In the genomic region with DNA sequence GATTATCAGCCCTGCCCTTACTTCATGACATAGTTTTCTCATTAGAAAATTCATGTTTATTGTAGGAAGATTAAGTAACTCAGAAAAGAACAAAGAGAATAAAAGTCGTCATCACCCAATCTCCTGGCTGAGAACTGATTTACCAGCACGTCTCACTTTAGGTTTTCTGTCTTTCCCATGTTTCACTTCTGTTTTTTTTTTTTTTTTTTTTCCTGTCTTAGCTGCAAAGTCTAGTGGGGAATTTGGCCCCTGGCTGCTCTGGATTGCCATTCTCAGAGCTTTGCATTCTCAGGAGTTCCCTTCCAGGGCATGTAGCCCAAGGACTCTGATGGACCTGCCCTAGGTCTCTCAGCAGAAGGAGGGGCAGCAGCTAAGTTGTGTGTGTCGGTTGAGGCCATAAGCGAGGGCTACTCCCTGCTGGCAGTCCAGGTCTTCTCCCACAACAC, we compare ENCODE assay signal across 10 cellular contexts. TPM values are rescaled to one million over a fixed set of nuclear protein-coding genes. Genes with fewer than 3 reads are reported as not detected.
DNase-seq lines count a peak whose midpoint lies in the region; ATAC-seq lines count a peak whose summit lies in the region.
"Had no signal": no experiment of that assay in that cellular context is flagged by ENCODE, and none has a peak within 500 bp of the region (broad histone marks: within the 10 kb centered on the region; RNA-seq: fewer than 3 reads in every experiment).

No MANE protein-coding gene starts in this region.

- H3K4me3 ChIP-seq in esophagus (ENCODE audit: low read depth in 1 of 2, low read length in 2 of 2) = no peak overlapping the region
- H3K4me3 ChIP-seq: GM23248 had no signal

- peak overlapping the region; percentile 41 to 82 for H3K27ac ChIP-seq in esophagus (ENCODE audit: low read depth in 2 of 2, low read length in 1 of 2)
- H3K27ac ChIP-seq: GM23248 had no signal

- peaks cover 97% of the 10 kb centered on the region for H3K4me1 Mint-ChIP-seq in activated T-cell treated with anti-CD3 and anti-CD28 coated beads, Interleukin-2, amount 50 U/mL, for 4 hours (ENCODE audit: low read depth)
- peaks cover 83% of the 10 kb centered on the region for H3K4me1 Mint-ChIP-seq in T-helper 17 cell
- H3K4me1 Mint-ChIP-seq in stimulated activated naive B cell treated with anti-CD40 and anti-IgM and Interleukin-4, amounts not matched to agents 10 μg/mL and 1 μg/mL and 100 μg/mL, for 72 hours = peaks cover 78 to 97% of the 10 kb centered on the region in 2 donors

- no peak for DNase-seq in activated T-cell treated with anti-CD3 and anti-CD28 coated beads, Interleukin-2, amount 50 U/mL, for 4 hours
- DNase-seq in activated T-cell treated with anti-CD3 and anti-CD28 coated beads, Interleukin-2, amount 50 U/mL, for 48 hours = no peak
- DNase-seq in T-helper 17 cell = no peak
- DNase-seq in stimulated activated naive B cell treated with anti-CD40 and anti-IgM and Interleukin-4, amounts not matched to agents 10 μg/mL and 1 μg/mL and 100 μg/mL, for 72 hours = no peak
- DNase-seq in nucleus accumbens (lab: John Stamatoyannopoulos, UW) = no peak
- DNase-seq in AG08396 (ENCODE audit: low spot score) = no peak
- DNase-seq: GM23248, NCI-H1694 had no signal

- no peaks in the 10 kb centered on the region for H3K36me3 ChIP-seq in esophagus (ENCODE audit: control insufficient read depth in 2 of 2, insufficient read depth in 2 of 2, low read length in 1 of 2)

- H3K36me3 Mint-ChIP-seq in activated T-cell treated with anti-CD3 and anti-CD28 coated beads, Interleukin-2, amount 50 U/mL, for 4 hours (ENCODE audit: insufficient read depth) = peaks cover 13% of the 10 kb centered on the region
- no peaks in the 10 kb centered on the region for H3K36me3 Mint-ChIP-seq in T-helper 17 cell (ENCODE audit: low read depth)
- H3K36me3 Mint-ChIP-seq in stimulated activated naive B cell treated with anti-CD40 and anti-IgM and Interleukin-4, amounts not matched to agents 10 μg/mL and 1 μg/mL and 100 μg/mL, for 72 hours = peaks cover 16 to 32% of the 10 kb centered on the region in 2 donors

- no peaks in the 10 kb centered on the region for H3K9me3 ChIP-seq in T-helper 17 cell (ENCODE audit: control insufficient read depth, low read length, poor library complexity, severe bottlenecking)
- H3K9me3 ChIP-seq in esophagus (ENCODE audit: control insufficient read depth in 2 of 2, insufficient read depth in 1 of 2, low read depth in 1 of 2, low read length in 1 of 2) = no peaks in the 10 kb centered on the region

- no peaks in the 10 kb centered on the region for H3K27me3 ChIP-seq in esophagus (ENCODE audit: control insufficient read depth in 1 of 2, insufficient read depth in 2 of 2, low read length in 2 of 2)

- no peaks in the 10 kb centered on the region for H3K4me1 ChIP-seq in esophagus (ENCODE audit: control insufficient read depth in 2 of 2, insufficient read depth in 2 of 2, low read length in 1 of 2)

- ATAC-seq in activated T-cell treated with anti-CD3 and anti-CD28 coated beads, Interleukin-2, amount 50 U/mL, for 4 hours = no peak
- no peak for ATAC-seq in T-helper 17 cell
- no peak for ATAC-seq in stimulated activated naive B cell treated with anti-CD40 and anti-IgM and Interleukin-4, amounts not matched to agents 10 μg/mL and 1 μg/mL and 100 μg/mL, for 72 hours (replicated peaks)
- ATAC-seq in HG03521 (IDR thresholded peaks at IDR 0.05; ENCODE audit: unreplicated experiment) = no peak

- H3K27me3 Mint-ChIP-seq in activated T-cell treated with anti-CD3 and anti-CD28 coated beads, Interleukin-2, amount 50 U/mL, for 4 hours (ENCODE audit: low read depth) = no peaks in the 10 kb centered on the region
- H3K27me3 Mint-ChIP-seq in T-helper 17 cell = no peaks in the 10 kb centered on the region
- H3K27me3 Mint-ChIP-seq in stimulated activated naive B cell treated with anti-CD40 and anti-IgM and Interleukin-4, amounts not matched to agents 10 μg/mL and 1 μg/mL and 100 μg/mL, for 72 hours = no peaks in the 10 kb centered on the region

- 45 to 59% methylated on average over 4 of the region's 4 CpGs for WGBS in esophagus, 2 donors

- H3K27ac Mint-ChIP-seq in T-helper 17 cell = peak overlapping the region; percentile 97
- H3K27ac Mint-ChIP-seq in stimulated activated naive B cell treated with anti-CD40 and anti-IgM and Interleukin-4, amounts not matched to agents 10 μg/mL and 1 μg/mL and 100 μg/mL, for 72 hours = peak overlapping the region; percentile 79

- peak overlapping the region; percentile 7 for H3K4me3 Mint-ChIP-seq in activated T-cell treated with anti-CD3 and anti-CD28 coated beads, Interleukin-2, amount 50 U/mL, for 4 hours
- H3K4me3 Mint-ChIP-seq in T-helper 17 cell = peak overlapping the region; percentile 61
- H3K4me3 Mint-ChIP-seq in stimulated activated naive B cell treated with anti-CD40 and anti-IgM and Interleukin-4, amounts not matched to agents 10 μg/mL and 1 μg/mL and 100 μg/mL, for 72 hours = peak overlapping the region; percentile 68 to 74

- no peaks in the 10 kb centered on the region for H3K9me3 Mint-ChIP-seq in activated T-cell treated with anti-CD3 and anti-CD28 coated beads, Interleukin-2, amount 50 U/mL, for 4 hours
- no peaks in the 10 kb centered on the region for H3K9me3 Mint-ChIP-seq in stimulated activated naive B cell treated with anti-CD40 and anti-IgM and Interleukin-4, amounts not matched to agents 10 μg/mL and 1 μg/mL and 100 μg/mL, for 72 hours

RNA-seq across cellular contexts. Expression of a gene that starts 57.8 kb away (rescaled TPM):
- 10 to 100 TPM; 37.7 to 44.0 (median 41.7) TPM for total RNA-seq in activated T-cell treated with anti-CD3 and anti-CD28 coated beads, Interleukin-2, amount 50 U/mL, for 4 hours
- total RNA-seq in T-helper 17 cell = 10 to 100 TPM; 83.8 to 92.7 TPM
- 1 to 10 TPM; 3.4 to 4.0 TPM for polyA plus RNA-seq in esophagus

Comparison
In these comparisons a context has a peak if more than half of its experiments do, and no peak if none do; other contexts are left out.
1. H3K4me3 Mint-ChIP-seq: peak in every context shown above with its lines; median percentile 71 in stimulated activated naive B cell treated with anti-CD40 and anti-IgM and Interleukin-4, amounts not matched to agents 10 μg/mL and 1 μg/mL and 100 μg/mL, for 72 hours; 61 in T-helper 17 cell; 7 in activated T-cell treated with anti-CD3 and anti-CD28 coated beads, Interleukin-2, amount 50 U/mL, for 4 hours.